In the genomic region with DNA sequence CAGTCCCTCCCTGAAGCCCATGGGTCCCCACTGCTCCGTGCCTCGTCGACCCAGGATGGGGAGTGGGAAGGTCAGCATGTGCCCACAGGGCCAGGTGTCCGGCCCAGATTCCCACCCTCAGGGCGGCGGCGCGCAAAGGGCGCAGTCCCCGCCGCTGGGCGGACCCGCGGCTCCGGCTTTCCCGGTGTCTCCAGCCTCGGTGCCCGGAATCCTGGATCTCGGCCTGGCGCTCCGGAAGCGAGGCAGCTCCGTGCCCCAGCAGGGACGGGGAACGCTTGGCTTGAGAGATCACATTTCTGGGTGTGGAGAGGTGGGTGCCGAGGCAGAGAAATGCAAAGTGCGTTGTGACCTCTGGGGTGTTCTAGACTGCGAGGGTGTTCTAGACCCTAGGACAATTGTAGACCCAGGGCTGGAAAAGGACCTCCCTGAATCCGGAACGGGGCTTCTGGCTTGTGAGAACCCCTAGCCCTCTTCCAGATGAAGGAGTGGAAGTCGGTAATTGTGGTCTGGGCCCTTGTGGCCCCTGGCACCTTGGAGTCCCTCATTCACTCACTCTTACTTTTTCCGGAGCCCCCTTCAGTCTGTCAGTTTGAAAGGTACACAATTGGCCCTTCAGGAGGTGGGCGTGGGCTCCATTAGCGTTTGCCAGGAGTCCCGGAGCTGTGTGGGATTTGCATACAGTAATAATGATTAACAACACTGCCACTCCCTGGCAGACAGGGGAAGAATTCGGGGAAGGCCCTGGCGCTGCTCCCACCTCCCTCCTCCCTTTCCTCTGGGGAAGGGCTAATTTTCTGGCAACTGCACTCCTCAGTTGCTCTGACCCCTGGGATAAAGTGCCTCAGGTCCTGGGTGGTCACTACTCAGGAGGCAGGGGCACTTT, we compare ENCODE assay signal across 8 cellular contexts. TPM values are rescaled to one million over a fixed set of nuclear protein-coding genes. Genes with fewer than 3 reads are reported as not detected.
DNase-seq lines count a peak whose midpoint lies in the region; ATAC-seq, FAIRE-seq and TF ChIP-seq lines count a peak whose summit lies in the region.

No MANE protein-coding gene starts in this region.

- H3K9ac ChIP-seq in HUES6 (ENCODE audit: low read length) (no peak overlapping the region), H1 (replicated peaks in 1 of 4; ENCODE audit: extremely low read depth in 1 of 4, low read depth in 3 of 4, low read length in 3 of 4) (no peak overlapping the region)

- POLR2A ChIA-PET in OCI-LY7 (lab: Charles Lee): no interaction called here
- POLR2A ChIA-PET in H1 (lab: Charles Lee; ENCODE audit: partially characterized antibody): interaction anchor here (0.6 to 1.5 kb wide), 4 partner anchors 10 to 1722 kb away, joined by 3 to 4 read pairs (median 3); no protein-coding TSS in a partner anchor

- H3K27ac ChIP-seq in HUES6 (ENCODE audit: low read depth, low read length) (no peak overlapping the region), OCI-LY7 (ENCODE audit: low read depth, low read length, poor library complexity, severe bottlenecking) (no peak overlapping the region), H1 (ENCODE audit: low read depth, low read length) (no peak overlapping the region), lung (ENCODE audit: low read depth in 1 of 2, low read length in 1 of 2) (peak overlapping the region in 1 of 2 donors; percentile 38), temporal lobe (ENCODE audit: low read depth, low read length) (peak overlapping the region; percentile 63)

- H4K91ac ChIP-seq in H1 (replicated peaks; ENCODE audit: insufficient read length, low read length): no peak overlapping the region

- intact Hi-C loops in OCI-LY7 (cut with micrococcal nuclease; ENCODE audit: unreplicated experiment): no loop called here

- H3K4me2 ChIP-seq in OCI-LY7 (ENCODE audit: low read length) (no peak overlapping the region), H1 (ENCODE audit: insufficient read depth in 1 of 2, low read depth in 2 of 2, low read length in 2 of 2) (peak overlapping the region; percentile 97 to 98)

- 0 out of 2 replicates have a peak overlapping the region, but pooled peaks have one; percentile 52 for H2BK20ac ChIP-seq in H1 (ENCODE audit: low read length)

- H4K20me1 ChIP-seq in OCI-LY7 (ENCODE audit: insufficient read depth, low read length) (no peaks in the 10 kb centered on the region), H1 (replicated peaks in 1 of 2; ENCODE audit: control insufficient read depth in 1 of 2, insufficient read depth in 2 of 2, low read length in 2 of 2) (peaks cover 3 to 5% of the 10 kb centered on the region in 2 experiments)

- ATAC-seq in lung (ENCODE audit: insufficient read depth, low FRiP score) (peak; percentile 80), HG03457 (IDR thresholded peaks at IDR 0.05; ENCODE audit: unreplicated experiment) (no peak), HG02588 (IDR thresholded peaks at IDR 0.05; ENCODE audit: unreplicated experiment) (no peak)

- H4K5ac ChIP-seq in H1 (ENCODE audit: insufficient read length, low read depth, low read length): no peak overlapping the region

- peak; percentile 61 to 67 for TF ChIP-seq RAD21 in H1 (IDR thresholded peaks at IDR 0.05 in 1 of 2, conservative IDR thresholded peaks at IDR 0.05 in 1 of 2; ENCODE audit: low read depth in 2 of 2, low read length in 2 of 2)

- peaks cover 13% of the 10 kb centered on the region; the same call in 1 of the 2 replicates for H3K4me1 ChIP-seq in HUES6 (ENCODE audit: control insufficient read depth, insufficient read depth, low read length)
- H3K4me1 ChIP-seq in OCI-LY7 (ENCODE audit: insufficient read depth, low read length, poor library complexity, severe bottlenecking): no peaks in the 10 kb centered on the region
- peaks cover 5 to 23% (median 8%) of the 10 kb centered on the region in 4 experiments for H3K4me1 ChIP-seq in H1 (replicated peaks in 1 of 4; ENCODE audit: control insufficient read depth in 3 of 4, insufficient read depth in 4 of 4, low read length in 3 of 4)
- H3K4me1 ChIP-seq in lung (ENCODE audit: control insufficient read depth in 2 of 2, insufficient read depth in 2 of 2, low read length in 2 of 2): peaks cover 0 to 18% of the 10 kb centered on the region in 2 donors

- no peaks in the 10 kb centered on the region for H3K9me2 ChIP-seq in OCI-LY7 (ENCODE audit: insufficient read depth, low read length)

- H3K79me1 ChIP-seq in H1 (ENCODE audit: low read depth, low read length): no peaks in the 10 kb centered on the region

- FAIRE-seq in H1 (lab: Jason Lieb, UNC): peak; percentile 94

- no peak for TF ChIP-seq EP300 in H1 (IDR thresholded peaks at IDR 0.05; ENCODE audit: borderline replicate concordance in 1 of 2, low read depth in 2 of 2, low read length in 2 of 2)

- no peak overlapping the region for H2AFZ ChIP-seq in OCI-LY7 (ENCODE audit: low read length)
- no peak overlapping the region for H2AFZ ChIP-seq in H1 (ENCODE audit: low read length)

- H2BK12ac ChIP-seq in H1 (ENCODE audit: low read depth, low read length): no peak overlapping the region

- H2BK120ac ChIP-seq in H1 (replicated peaks; ENCODE audit: low read depth, low read length): no peak overlapping the region

- H2BK15ac ChIP-seq in H1 (ENCODE audit: low read length): no peak overlapping the region

- no peaks in the 10 kb centered on the region for H3K9me3 ChIP-seq in HUES6 (ENCODE audit: control insufficient read depth, insufficient read depth, low read depth, low read length)
- no peaks in the 10 kb centered on the region for H3K9me3 ChIP-seq in OCI-LY7 (ENCODE audit: low read length)
- H3K9me3 ChIP-seq in H1 (ENCODE audit: insufficient read depth in 2 of 2, low read depth in 1 of 2, low read length in 1 of 2): no peaks in the 10 kb centered on the region
- H3K9me3 ChIP-seq in lung (ENCODE audit: control insufficient read depth in 2 of 2, insufficient read depth in 1 of 2, low read length in 1 of 2): no peaks in the 10 kb centered on the region

- no peak overlapping the region for H2BK5ac ChIP-seq in H1 (ENCODE audit: low read depth, low read length)

- no peak overlapping the region for H3K23ac ChIP-seq in H1 (ENCODE audit: insufficient read length)

- no peaks in the 10 kb centered on the region for H3K36me3 ChIP-seq in HUES6 (ENCODE audit: control insufficient read depth, insufficient read depth, low read length)
- no peaks in the 10 kb centered on the region for H3K36me3 ChIP-seq in OCI-LY7 (ENCODE audit: insufficient read depth, low read length)
- H3K36me3 ChIP-seq in H1 (ENCODE audit: control insufficient read depth in 2 of 4, insufficient read depth in 4 of 4, low read length in 3 of 4): no peaks in the 10 kb centered on the region; a peak in 1 of 8 replicates
- no peaks in the 10 kb centered on the region for H3K36me3 ChIP-seq in lung (ENCODE audit: control insufficient read depth in 2 of 2, insufficient read depth in 2 of 2, low read length in 2 of 2)

- no TSS peak for BruUV-seq in OCI-LY7 (replicated peaks; lab: Mats Ljungman, UMichigan)

- CTCF ChIA-PET in OCI-LY7 (lab: Charles Lee; ENCODE audit: unreplicated experiment): no interaction called here
- CTCF ChIA-PET in H1 (lab: Charles Lee; ENCODE audit: partially characterized antibody): interaction anchor here (0.8 to 2.4 kb wide), 19 partner anchors 8 to 482 kb away, joined by 3 to 9 read pairs (median 3); no protein-coding TSS in a partner anchor

- DNase-seq in COLO829 (ENCODE audit: low spot score): peak; percentile 13
- peak; percentile 1 for DNase-seq in OCI-LY7 (ENCODE audit: low spot score)
- peak; percentile 33 to 80 for DNase-seq in H1 (ENCODE audit: low read depth in 1 of 2, low spot score in 2 of 2)
- peak; percentile 85 for DNase-seq in lung (ENCODE audit: low spot score)

- no peak overlapping the region for H3K18ac ChIP-seq in H1 (ENCODE audit: extremely low read depth, low read length)

- TF ChIP-seq POLR2A in H1 (IDR thresholded peaks at IDR 0.05; ENCODE audit: control extremely low read depth in 1 of 2, low read depth in 2 of 2, low read length in 2 of 2): no peak

- 0 out of 2 replicates have a peak, but pooled peaks have one; percentile 21 for TF ChIP-seq CTCF in OCI-LY7 (conservative IDR thresholded peaks at IDR 0.05; ENCODE audit: low read length)
- peak; percentile 51 to 72 (median 69) for TF ChIP-seq CTCF in H1 (IDR thresholded peaks at IDR 0.05; ENCODE audit: control extremely low read depth in 1 of 3, insufficient read depth in 1 of 3, low read depth in 1 of 3, low read length in 3 of 3)
- TF ChIP-seq CTCF in lung (IDR thresholded peaks at IDR 0.05; ENCODE audit: control extremely low read depth, extremely low read depth): peak; percentile 2

- H3K4ac ChIP-seq in H1 (replicated peaks; ENCODE audit: insufficient read length, low read depth, low read length): no peak overlapping the region

- H3K27me3 ChIP-seq in HUES6 (ENCODE audit: control insufficient read depth, insufficient read depth, low read length) (peaks cover 98% of the 10 kb centered on the region), H1 (replicated peaks in 1 of 4; ENCODE audit: control insufficient read depth in 3 of 4, extremely low read depth in 1 of 4, insufficient read depth in 3 of 4, low read length in 3 of 4) (peaks cover 30 to 52% (median 48%) of the 10 kb centered on the region in 4 experiments), lung (ENCODE audit: control insufficient read depth, insufficient read depth) (no peaks in the 10 kb centered on the region)

- H3K14ac ChIP-seq in H1 (ENCODE audit: insufficient read length): no peak overlapping the region

- H3K56ac ChIP-seq in H1 (replicated peaks; ENCODE audit: insufficient read length, low read depth, low read length): no peak overlapping the region

- H3K23me2 ChIP-seq in H1 (ENCODE audit: low read depth, low read length): peaks cover 13% of the 10 kb centered on the region; the same call in 1 of the 2 replicates

- peak overlapping the region; percentile 65 for H3K4me3 ChIP-seq in HUES6 (ENCODE audit: low read depth, low read length)
- H3K4me3 ChIP-seq in OCI-LY7 (ENCODE audit: low read depth, low read length, poor library complexity, severe bottlenecking): no peak overlapping the region
- H3K4me3 ChIP-seq in H1 (ENCODE audit: extremely low read depth in 1 of 4, insufficient read depth in 2 of 4, low read depth in 3 of 4, low read length in 4 of 4): peak overlapping the region; percentile 21 to 70 (median 36); a peak in 7 of 8 replicates
- H3K4me3 ChIP-seq in lung: no peak overlapping the region

- H3K79me2 ChIP-seq in OCI-LY7 (ENCODE audit: insufficient read depth, low read depth, low read length) (no peaks in the 10 kb centered on the region), H1 (ENCODE audit: control insufficient read depth in 1 of 2, insufficient read depth in 2 of 2, low read length in 2 of 2) (no peaks in the 10 kb centered on the region)

- 5% methylated on average over 32 of the region's 37 CpGs; no CpG with 5 or more reads in 1 of the 2 experiments for WGBS in H1 (ENCODE audit: extremely low coverage in 1 of 2, insufficient coverage in 1 of 2, insufficient read length in 1 of 2, insufficient replicate concordance in 2 of 2, low coverage in 1 of 2, low lambda C conversion rate in 2 of 2, missing lambda C conversion rate in 1 of 2), 2 experiments
- 1 to 2% methylated on average over 37 of the region's 37 CpGs for WGBS in lung, 2 donors

- H4K8ac ChIP-seq in H1 (ENCODE audit: extremely low read depth, insufficient read depth, low read length): no peak overlapping the region; the same call in 1 of the 2 replicates

- H2AK5ac ChIP-seq in H1 (ENCODE audit: low read depth, low read length): no peak overlapping the region

RNA-seq across cellular contexts. Expression of a gene that starts 1.7 kb away (rescaled TPM):
- total RNA-seq in OCI-LY7 (2014; rRNA removed; shearing (Covaris generic)): not detected in 2 replicates
- total RNA-seq in OCI-LY7 (2022): not detected in 2 replicates
- total RNA-seq in H1 (2021; fragmentation: NEBNext Ultra II Directional; extraction: Animal tissue kit (Norgen Biotek cat#: 25700)): 0.48 and 0.61 TPM in 2 replicates
- polyA plus RNA-seq in H1 (2011; rRNA removed): 0.14 and 0.22 TPM in 2 replicates
- 0.10 TPM for polyA plus RNA-seq in H1 (2011; cell fraction: cytosol; rRNA removed)
- polyA plus RNA-seq in H1 (2011; cell fraction: nucleus; rRNA removed): 0.43 TPM
- polyA plus RNA-seq in H1 (2012, experiment 1 of 2): 0.11 to 0.16 TPM (median 0.14 TPM) in 4 replicates
- polyA plus RNA-seq in H1 (2012, experiment 2 of 2): not detected
- polyA plus RNA-seq in H1 (2013, experiment 1 of 2): 0.22 TPM
- polyA plus RNA-seq in H1 (2013, experiment 2 of 2): 0.20 TPM
- polyA minus RNA-seq in H1 (2011; rRNA and poly(A)+ RNA removed): 0.44 and 0.69 TPM in 2 replicates
- 0.15 TPM for polyA minus RNA-seq in H1 (2011; cell fraction: cytosol; rRNA and poly(A)+ RNA removed)
- 0.50 TPM for polyA minus RNA-seq in H1 (2011; cell fraction: nucleus; rRNA and poly(A)+ RNA removed)
- 10 to 100 TPM in 1 of 2 donors, 1 to 10 TPM in 1; 8.0 to 12.1 TPM for total RNA-seq in lung
- 1 to 10 TPM; 1.3 to 1.8 TPM for polyA plus RNA-seq in lung
- total RNA-seq in temporal lobe: 13.0 TPM

Comparison
In these comparisons a context has a peak if more than half of its experiments do, and no peak if none do; other contexts are left out.
1. DNase-seq: peak in every context shown above with its lines; median percentile 85 in lung; 56 in H1; 13 in COLO829; 1 in OCI-LY7.
2. H3K4me3 ChIP-seq: peak in HUES6 (single experiment) and H1 (4 of 4); none in OCI-LY7 (single experiment) and lung (single experiment).
3. CTCF ChIP-seq: peak in every context shown above with its lines; median percentile 69 in H1; 21 in OCI-LY7; 2 in lung.